Comparison of ENCODE assay signal across 8 cellular contexts in genomic region chr2:47906261-47907096, GRCh38. TPM values are rescaled to one million over a fixed set of nuclear protein-coding genes. Genes with fewer than 3 reads are reported as not detected.
DNase-seq lines count a peak whose midpoint lies in the region; ATAC-seq and TF ChIP-seq lines count a peak whose summit lies in the region.

Gene FBXO11, minus strand, starts transcription at chr2:47906498. Its CDS starts 778 bp downstream, at chr2:47905720.

- no peaks in the 10 kb centered on the region for H3K36me3 Mint-ChIP-seq in WTC11
- H3K36me3 Mint-ChIP-seq in immature natural killer cell = no peaks in the 10 kb centered on the region

- peak; percentile 99 for DNase-seq in AG09319 (ENCODE audit: extremely low read depth, low read depth)
- peak; percentile 99 for DNase-seq in NCI-H226
- DNase-seq in WTC11 (ENCODE audit: low spot score) = peak; percentile 94
- peak; percentile 99 to 100 for DNase-seq in cardiac fibroblast (ENCODE audit: low read depth in 2 of 2)
- peak; percentile 96 to 97 (median 97) for DNase-seq in immature natural killer cell
- DNase-seq in smooth muscle cell of the brain vasculature (ENCODE audit: low read depth, low spot score) = peak; percentile 95

- peak; percentile 83 for TF ChIP-seq POLR2A in GM18951 (IDR thresholded peaks at IDR 0.05; ENCODE audit: extremely low read depth, insufficient read depth, insufficient read length)

- in situ Hi-C loops in GM18951 (cut with MboI; ENCODE audit: low sequenced_read_pairs, unreplicated experiment) = no loop called here

- H3K27me3 Mint-ChIP-seq in WTC11 (ENCODE audit: low read depth) (no peaks in the 10 kb centered on the region; the same call in 1 of the 2 replicates), immature natural killer cell (ENCODE audit: low read depth in 3 of 3) (peaks cover 13 to 26% (median 19%) of the 10 kb centered on the region in 3 donors)

- no peaks in the 10 kb centered on the region for H3K9me3 Mint-ChIP-seq in WTC11
- no peaks in the 10 kb centered on the region for H3K9me3 Mint-ChIP-seq in immature natural killer cell

- TF ChIP-seq CTCF in AG09319 (IDR thresholded peaks at IDR 0.05; ENCODE audit: low read depth, low read length) (peak; percentile 78), WTC11 (IDR thresholded peaks at IDR 0.05) (peak; percentile 39; the same call in 1 of the 2 replicates), cardiac fibroblast (IDR thresholded peaks at IDR 0.05; ENCODE audit: low read depth, low read length) (peak; percentile 65)

- H3K4me3 ChIP-seq in cardiac fibroblast (replicated peaks in 1 of 2; ENCODE audit: low read depth in 2 of 2, low read length in 2 of 2) = peak within 1 kb of the TSS; percentile 85 to 87

- peak; percentile 86 for ATAC-seq in HG03196 (IDR thresholded peaks at IDR 0.05; ENCODE audit: unreplicated experiment)
- ATAC-seq in WTC11 = peak; percentile 92

- H3K4me3 Mint-ChIP-seq in WTC11 (peak within 1 kb of the TSS; percentile 91), immature natural killer cell (peak within 1 kb of the TSS; percentile 90 to 97 (median 93))

- peak within 1 kb of the TSS; percentile 99 for H3K27ac Mint-ChIP-seq in WTC11
- H3K27ac Mint-ChIP-seq in immature natural killer cell = peak within 1 kb of the TSS; percentile 90 to 98 (median 95)

- H3K4me1 Mint-ChIP-seq in WTC11 = peaks cover 30% of the 10 kb centered on the region
- peaks cover 40 to 50% of the 10 kb centered on the region in 2 donors for H3K4me1 Mint-ChIP-seq in immature natural killer cell

- POLR2A ChIA-PET in WTC11 (lab: Charles Lee) = interaction anchor here (0.6 to 0.8 kb wide), 2 partner anchors 11 to 120 kb away, joined by 3 read pairs; no protein-coding TSS in a partner anchor

- CTCF ChIA-PET in WTC11 (lab: Charles Lee) = interaction anchor here (0.6 to 1.3 kb wide), 10 partner anchors 9 to 520 kb away, joined by 3 to 24 read pairs (median 5); no protein-coding TSS in a partner anchor

TF ChIP-seq in WTC11, 78 proteins besides CTCF, POLR2A, EP300 and RAD21:
- TF ChIP-seq GABPB1 (CRISPR knock-in tag; IDR thresholded peaks at IDR 0.05) (peak; percentile 95), TP53 (CRISPR knock-in tag; IDR thresholded peaks at IDR 0.05) (0 out of 2 replicates have a peak, but pooled peaks have one; percentile 43), SP1 (CRISPR knock-in tag; conservative IDR thresholded peaks at IDR 0.05) (peak; percentile 69), CREM (CRISPR knock-in tag; IDR thresholded peaks at IDR 0.05) (no peak), FOXP4 (CRISPR knock-in tag; IDR thresholded peaks at IDR 0.05) (no peak), NFYB (CRISPR knock-in tag; conservative IDR thresholded peaks at IDR 0.05; ENCODE audit: low read depth) (peak; percentile 59)

RNA-seq across cellular contexts. Expression of gene FBXO11, which starts in this region (rescaled TPM):
- 43.8 to 48.2 TPM (median 45.6 TPM) in 3 replicates for total RNA-seq in WTC11 (2021)
- polyA plus RNA-seq in immature natural killer cell = 1 to 10 TPM; 5.2 to 7.5 (median 7.0) TPM

Comparison
In these comparisons a context has a peak if more than half of its experiments do, and no peak if none do; other contexts are left out.
1. Peak in every context shown above with its lines: DNase-seq, ATAC-seq and H3K4me3 ChIP-seq.